In genomic region chr18:21241224-21242131, GRCh38 we compare ENCODE assay signal across 7 cellular contexts. TPM values are rescaled to one million over a fixed set of nuclear protein-coding genes. Genes with fewer than 3 reads are reported as not detected.
DNase-seq lines count a peak whose midpoint lies in the region; ATAC-seq and TF ChIP-seq lines count a peak whose summit lies in the region.

No MANE protein-coding gene starts in this region.

- H3K4me3 ChIP-seq in HAP-1 (peak overlapping the region; percentile 69), iPS-15b (ENCODE audit: low read depth, low read length) (peak overlapping the region; percentile 48)

- H3K9me3 Mint-ChIP-seq in WTC11, result no peaks in the 10 kb centered on the region
- no peaks in the 10 kb centered on the region for H3K9me3 Mint-ChIP-seq in stimulated activated memory B cell treated with anti-CD40 and anti-IgM and Interleukin-4, amounts not matched to agents 10 μg/mL and 1 μg/mL and 100 μg/mL, for 72 hours

- H3K27me3 ChIP-seq in HAP-1 (ENCODE audit: low read depth) (no peaks in the 10 kb centered on the region), iPS-15b (ENCODE audit: control insufficient read depth, insufficient read depth, low read length) (peaks cover 70% of the 10 kb centered on the region)

- peak overlapping the region; percentile 70 for H3K4me3 Mint-ChIP-seq in WTC11
- H3K4me3 Mint-ChIP-seq in stimulated activated memory B cell treated with anti-CD40 and anti-IgM and Interleukin-4, amounts not matched to agents 10 μg/mL and 1 μg/mL and 100 μg/mL, for 72 hours, result peak overlapping the region; percentile 63

- no peak overlapping the region for H3K9ac ChIP-seq in iPS-15b (ENCODE audit: low read depth, low read length)

- CTCF ChIA-PET in WTC11 (lab: Charles Lee), result interaction anchor here (1.0 to 2.7 kb wide), 3 partner anchors 46 to 204 kb away, joined by 3 to 12 read pairs (median 5); no protein-coding TSS in a partner anchor

- H3K4me1 ChIP-seq in HAP-1 (peaks cover 25% of the 10 kb centered on the region), iPS-15b (ENCODE audit: control insufficient read depth, insufficient read depth, low read length) (no peaks in the 10 kb centered on the region)

- H3K36me3 ChIP-seq in HAP-1 (replicated peaks), result no peaks in the 10 kb centered on the region
- no peaks in the 10 kb centered on the region for H3K36me3 ChIP-seq in iPS-15b (ENCODE audit: control insufficient read depth, insufficient read depth, low read length)

- ATAC-seq in WTC11 (peak; percentile 58), GM18873 (IDR thresholded peaks at IDR 0.05; ENCODE audit: low FRiP score, unreplicated experiment) (no peak), HG02840 (IDR thresholded peaks at IDR 0.05; ENCODE audit: low FRiP score, unreplicated experiment) (no peak)
- ATAC-seq in stimulated activated memory B cell treated with anti-CD40 and anti-IgM and Interleukin-4, amounts not matched to agents 10 μg/mL and 1 μg/mL and 100 μg/mL, for 72 hours, result no peak

- peaks cover 94% of the 10 kb centered on the region for H3K27me3 Mint-ChIP-seq in WTC11 (ENCODE audit: low read depth)
- peaks cover 59% of the 10 kb centered on the region for H3K27me3 Mint-ChIP-seq in stimulated activated memory B cell treated with anti-CD40 and anti-IgM and Interleukin-4, amounts not matched to agents 10 μg/mL and 1 μg/mL and 100 μg/mL, for 72 hours

- no peaks in the 10 kb centered on the region for H3K9me3 ChIP-seq in HAP-1
- H3K9me3 ChIP-seq in iPS-15b (ENCODE audit: control insufficient read depth, insufficient read depth, low read length), result no peaks in the 10 kb centered on the region

- DNase-seq in HAP-1 (ENCODE audit: low spot score in 2 of 2) (peak in 1 of 2 experiments; percentile 66), WTC11 (ENCODE audit: low spot score) (peak; percentile 52), NCI-H510A (lab: John Stamatoyannopoulos, UW) (no peak)

- TF ChIP-seq CTCF in WTC11 (IDR thresholded peaks at IDR 0.05), result no peak

- peaks cover 9% of the 10 kb centered on the region for H3K4me1 Mint-ChIP-seq in WTC11
- H3K4me1 Mint-ChIP-seq in stimulated activated memory B cell treated with anti-CD40 and anti-IgM and Interleukin-4, amounts not matched to agents 10 μg/mL and 1 μg/mL and 100 μg/mL, for 72 hours, result peaks cover 14% of the 10 kb centered on the region

- no peak overlapping the region for H3K27ac Mint-ChIP-seq in WTC11
- H3K27ac Mint-ChIP-seq in stimulated activated memory B cell treated with anti-CD40 and anti-IgM and Interleukin-4, amounts not matched to agents 10 μg/mL and 1 μg/mL and 100 μg/mL, for 72 hours, result no peak overlapping the region

- POLR2A ChIA-PET in WTC11 (lab: Charles Lee), result interaction anchor here (0.6 kb wide), 1 partner anchor 29 kb away, joined by 6 read pairs; no protein-coding TSS in a partner anchor

- in situ Hi-C loops in HAP-1 (cut with MboI; ENCODE audit: low sequenced_read_pairs), result no loop called here

- no peaks in the 10 kb centered on the region for H3K36me3 Mint-ChIP-seq in WTC11
- no peaks in the 10 kb centered on the region for H3K36me3 Mint-ChIP-seq in stimulated activated memory B cell treated with anti-CD40 and anti-IgM and Interleukin-4, amounts not matched to agents 10 μg/mL and 1 μg/mL and 100 μg/mL, for 72 hours

TF ChIP-seq in WTC11, 78 proteins besides CTCF, POLR2A, EP300 and RAD21:
- TF ChIP-seq MXD4 (CRISPR knock-in tag; IDR thresholded peaks at IDR 0.05; ENCODE audit: borderline replicate concordance) (no peak), MYBL2 (CRISPR knock-in tag; IDR thresholded peaks at IDR 0.05) (no peak), RELA (CRISPR knock-in tag; IDR thresholded peaks at IDR 0.05; ENCODE audit: borderline replicate concordance) (0 out of 2 replicates have a peak, but pooled peaks have one; percentile 39)

RNA-seq across cellular contexts. Expression of gene GREB1L, which starts 0.6 kb away (rescaled TPM):
- total RNA-seq in WTC11 (2021), result 0.02 to 0.26 TPM (median 0.11 TPM) in 3 replicates
